10 cellular contexts compared by ENCODE assay signal in genomic region chr9:22537721-22538120, GRCh38.
"Had no signal": no experiment of that assay in that cellular context is flagged by ENCODE, and none has a peak within 500 bp of the region (broad histone marks: within the 10 kb centered on the region; RNA-seq: fewer than 3 reads in every experiment).

No MANE protein-coding gene starts in this region.

- H3K4me3 ChIP-seq: GM23248, HAP-1, K562 had no signal

- ATAC-seq: HCT116, K562 had no signal

- H3K9ac ChIP-seq: GM23248 had no signal

- H2AFZ ChIP-seq: GM23248 had no signal

- H3K36me3 ChIP-seq: HAP-1 had no signal

- H3K27ac Mint-ChIP-seq: HFFc6 had no signal

- H3K27ac ChIP-seq: GM23248, HL-60 had no signal

- H3K4me3 Mint-ChIP-seq: HFFc6 had no signal

- H3K9me3 Mint-ChIP-seq: HFFc6 had no signal

- DNase-seq: GM23248, GOT3, H7, HFFc6, IMR-90, KG1 had no signal

- H3K9me3 ChIP-seq: HAP-1 had no signal
